Comparison of ENCODE assay signal across 13 cellular contexts in genomic region chr7:149869867-149870266, GRCh38.
DNase-seq lines count a peak whose midpoint lies in the region; ATAC-seq lines count a peak whose summit lies in the region.
"Had no signal": no experiment of that assay in that cellular context is flagged by ENCODE, and none has a peak within 500 bp of the region (broad histone marks: within the 10 kb centered on the region; RNA-seq: fewer than 3 reads in every experiment).

No MANE protein-coding gene starts in this region.

- peak; percentile 65 for ATAC-seq in central memory CD8-positive, alpha-beta T cell (replicated peaks; ENCODE audit: extremely low read depth, poor library complexity, severe bottlenecking)
- ATAC-seq in stimulated activated naive CD8-positive, alpha-beta T cell treated with anti-CD3 and anti-CD28 coated beads, Interleukin-15, amount 100 ng/mL, for 72 hours = peak; percentile 49
- ATAC-seq in HG03196 (IDR thresholded peaks at IDR 0.05; ENCODE audit: unreplicated experiment) = no peak
- ATAC-seq: gastroesophageal sphincter had no signal

- peak overlapping the region; percentile 76 for H3K27ac Mint-ChIP-seq in central memory CD8-positive, alpha-beta T cell (ENCODE audit: low read depth)
- H3K27ac Mint-ChIP-seq in stimulated activated naive CD8-positive, alpha-beta T cell treated with anti-CD3 and anti-CD28 coated beads, Interleukin-15, amount 100 ng/mL, for 72 hours = peak overlapping the region in 1 of 2 donors; percentile 64

- H3K27me3 Mint-ChIP-seq in central memory CD8-positive, alpha-beta T cell = no peaks in the 10 kb centered on the region
- H3K27me3 Mint-ChIP-seq in stimulated activated naive CD8-positive, alpha-beta T cell treated with anti-CD3 and anti-CD28 coated beads, Interleukin-15, amount 100 ng/mL, for 72 hours = no peaks in the 10 kb centered on the region

- H3K4me1 Mint-ChIP-seq in central memory CD8-positive, alpha-beta T cell = peaks cover 83% of the 10 kb centered on the region
- H3K4me1 Mint-ChIP-seq in stimulated activated naive CD8-positive, alpha-beta T cell treated with anti-CD3 and anti-CD28 coated beads, Interleukin-15, amount 100 ng/mL, for 72 hours = peaks cover 87% of the 10 kb centered on the region

- H3K4me3 Mint-ChIP-seq in central memory CD8-positive, alpha-beta T cell = peak overlapping the region; percentile 69
- H3K4me3 Mint-ChIP-seq in stimulated activated naive CD8-positive, alpha-beta T cell treated with anti-CD3 and anti-CD28 coated beads, Interleukin-15, amount 100 ng/mL, for 72 hours = peak overlapping the region; percentile 59 to 64

- H3K9me3 Mint-ChIP-seq in central memory CD8-positive, alpha-beta T cell = no peaks in the 10 kb centered on the region
- H3K9me3 Mint-ChIP-seq in stimulated activated naive CD8-positive, alpha-beta T cell treated with anti-CD3 and anti-CD28 coated beads, Interleukin-15, amount 100 ng/mL, for 72 hours = no peaks in the 10 kb centered on the region

- H3K36me3 Mint-ChIP-seq in central memory CD8-positive, alpha-beta T cell (ENCODE audit: insufficient read depth) = peaks cover 11% of the 10 kb centered on the region

- DNase-seq in activated gamma-delta T cell treated with Interleukin-2 at 50 U/mL for 16 hours (peak; percentile 49), activated gamma-delta T cell (lab: John Stamatoyannopoulos, UW) (no peak), UCSD-AML1 (lab: John Stamatoyannopoulos, UW; ENCODE audit: unreplicated experiment) (peak; percentile 33), NCI-H510A (lab: John Stamatoyannopoulos, UW) (no peak), hepatic stellate cell (ENCODE audit: low spot score) (no peak)
- peak in 1 of 2 donors; percentile 57 for DNase-seq in central memory CD8-positive, alpha-beta T cell (ENCODE audit: low spot score in 2 of 2)
- peak in 1 of 2 donors; percentile 52 for DNase-seq in stimulated activated naive CD8-positive, alpha-beta T cell treated with anti-CD3 and anti-CD28 coated beads, Interleukin-15, amount 100 ng/mL, for 72 hours
- DNase-seq: ACHN, kidney glomerular epithelial cell, NCI-H1930, SIG-M5 had no signal

Comparison
In these comparisons a context has a peak if more than half of its experiments do, and no peak if none do; other contexts are left out.
1. DNase-seq: peak in activated gamma-delta T cell treated with Interleukin-2 at 50 U/mL for 16 hours (single experiment) and UCSD-AML1 (single experiment); none in activated gamma-delta T cell (single experiment), NCI-H510A (single experiment) and hepatic stellate cell (single experiment).